In genomic region chr20:60138263-60139127, GRCh38 we compare ENCODE assay signal across 8 cellular contexts.
DNase-seq lines count a peak whose midpoint lies in the region; ATAC-seq, FAIRE-seq and TF ChIP-seq lines count a peak whose summit lies in the region.
"Had no signal": no experiment of that assay in that cellular context is flagged by ENCODE, and none has a peak within 500 bp of the region (broad histone marks: within the 10 kb centered on the region; RNA-seq: fewer than 3 reads in every experiment).

No MANE protein-coding gene starts in this region.

- TF ChIP-seq CTCF in H1 (IDR thresholded peaks at IDR 0.05; ENCODE audit: control extremely low read depth in 1 of 3, insufficient read depth in 1 of 3, low read depth in 1 of 3, low read length in 3 of 3) (no peak), psoas muscle (IDR thresholded peaks at IDR 0.05) (no peak)

- H2BK5ac ChIP-seq in H1 (ENCODE audit: low read depth, low read length): no peak overlapping the region

- peak overlapping the region; percentile 32; the same call in 1 of the 2 replicates for H4K8ac ChIP-seq in H1 (ENCODE audit: extremely low read depth, insufficient read depth, low read length)

- no peak overlapping the region for H2BK12ac ChIP-seq in H1 (ENCODE audit: low read depth, low read length)

- H2BK120ac ChIP-seq in H1 (replicated peaks; ENCODE audit: low read depth, low read length): no peak overlapping the region

- H3K9me3 ChIP-seq in H1 (ENCODE audit: insufficient read depth in 2 of 2, low read depth in 1 of 2, low read length in 1 of 2) (no peaks in the 10 kb centered on the region), psoas muscle (no peaks in the 10 kb centered on the region)
- H3K9me3 ChIP-seq: SJSA1 had no signal

- DNase-seq in H1 (ENCODE audit: low read depth in 1 of 2, low spot score in 2 of 2) (no peak), psoas muscle (peak; percentile 43 to 75)

- no peak overlapping the region for H3K56ac ChIP-seq in H1 (replicated peaks; ENCODE audit: insufficient read length, low read depth, low read length)

- ATAC-seq in HG03460 (IDR thresholded peaks at IDR 0.05; ENCODE audit: unreplicated experiment): peak; percentile 63
- peak; percentile 65 to 76 for ATAC-seq in activated CD4-positive, CD25-positive, alpha-beta regulatory T cell treated with anti-CD3 and anti-CD28 coated beads, Interleukin-2, amount 50 U/mL, for 24 hours
- ATAC-seq in psoas muscle: peak in 3 of 4 donors; percentile 81 to 88 (median 88)
- ATAC-seq in HG02970 (IDR thresholded peaks at IDR 0.05; ENCODE audit: low FRiP score, unreplicated experiment): no peak
- ATAC-seq in GM18505 (IDR thresholded peaks at IDR 0.05; ENCODE audit: unreplicated experiment): no peak
- no peak for ATAC-seq in HG02798 (IDR thresholded peaks at IDR 0.05; ENCODE audit: poor library complexity, unreplicated experiment)

- TF ChIP-seq EP300 in H1 (IDR thresholded peaks at IDR 0.05; ENCODE audit: borderline replicate concordance in 1 of 2, low read depth in 2 of 2, low read length in 2 of 2): no peak

- TF ChIP-seq RAD21 in H1 (IDR thresholded peaks at IDR 0.05 in 1 of 2, conservative IDR thresholded peaks at IDR 0.05 in 1 of 2; ENCODE audit: low read depth in 2 of 2, low read length in 2 of 2): no peak

- H2BK20ac ChIP-seq in H1 (ENCODE audit: low read length): no peak overlapping the region

- no peak overlapping the region for H4K5ac ChIP-seq in H1 (ENCODE audit: insufficient read length, low read depth, low read length)

- H3K79me2 ChIP-seq in H1 (ENCODE audit: control insufficient read depth in 1 of 2, insufficient read depth in 2 of 2, low read length in 2 of 2): no peaks in the 10 kb centered on the region

- H3K9ac ChIP-seq in H1 (replicated peaks in 1 of 4; ENCODE audit: extremely low read depth in 1 of 4, low read depth in 3 of 4, low read length in 3 of 4): no peak overlapping the region

- H3K27me3 ChIP-seq in H1 (replicated peaks in 1 of 4; ENCODE audit: control insufficient read depth in 3 of 4, extremely low read depth in 1 of 4, insufficient read depth in 3 of 4, low read length in 3 of 4) (no peaks in the 10 kb centered on the region), psoas muscle (ENCODE audit: insufficient read depth in 3 of 3, low read length in 2 of 3) (no peaks in the 10 kb centered on the region)
- H3K27me3 ChIP-seq: SJSA1 had no signal

- TF ChIP-seq POLR2A in H1 (IDR thresholded peaks at IDR 0.05; ENCODE audit: control extremely low read depth in 1 of 2, low read depth in 2 of 2, low read length in 2 of 2) (no peak), GM18505 (IDR thresholded peaks at IDR 0.05; ENCODE audit: borderline replicate concordance, extremely low read depth, insufficient read depth, insufficient read length) (no peak)

- H3K4me2 ChIP-seq in H1 (ENCODE audit: insufficient read depth in 1 of 2, low read depth in 2 of 2, low read length in 2 of 2): no peak overlapping the region

- H3K23me2 ChIP-seq in H1 (ENCODE audit: low read depth, low read length): no peaks in the 10 kb centered on the region

- H4K91ac ChIP-seq in H1 (replicated peaks; ENCODE audit: insufficient read length, low read length): no peak overlapping the region

- no peak overlapping the region for H3K27ac ChIP-seq in H1 (ENCODE audit: low read depth, low read length)
- peak overlapping the region; percentile 71 for H3K27ac ChIP-seq in psoas muscle
- H3K27ac ChIP-seq: SJSA1 had no signal

- WGBS in H1 (ENCODE audit: extremely low coverage in 1 of 2, insufficient coverage in 1 of 2, insufficient read length in 1 of 2, insufficient replicate concordance in 2 of 2, low coverage in 1 of 2, low lambda C conversion rate in 2 of 2, missing lambda C conversion rate in 1 of 2), 2 experiments: 92% methylated on average over 39 of the region's 39 CpGs; no CpG with 5 or more reads in 1 of the 2 experiments
- WGBS in psoas muscle, 3 donors: 69 to 84% (median 83%) methylated on average over 39 of the region's 39 CpGs

- no peak for FAIRE-seq in H1 (lab: Jason Lieb, UNC)

- no peaks in the 10 kb centered on the region for H3K79me1 ChIP-seq in H1 (ENCODE audit: low read depth, low read length)

- H4K20me1 ChIP-seq in H1 (replicated peaks in 1 of 2; ENCODE audit: control insufficient read depth in 1 of 2, insufficient read depth in 2 of 2, low read length in 2 of 2): no peaks in the 10 kb centered on the region

- H2BK15ac ChIP-seq in H1 (ENCODE audit: low read length): no peak overlapping the region

- no peaks in the 10 kb centered on the region for H3K36me3 ChIP-seq in H1 (ENCODE audit: control insufficient read depth in 2 of 4, insufficient read depth in 4 of 4, low read length in 3 of 4)
- H3K36me3 ChIP-seq in psoas muscle (ENCODE audit: insufficient read depth in 1 of 2, low read depth in 1 of 2): no peaks in the 10 kb centered on the region
- H3K36me3 ChIP-seq: SJSA1 had no signal

- H3K4me3 ChIP-seq in H1 (ENCODE audit: extremely low read depth in 1 of 4, insufficient read depth in 2 of 4, low read depth in 3 of 4, low read length in 4 of 4) (no peak overlapping the region), psoas muscle (peak overlapping the region; percentile 64)
- H3K4me3 ChIP-seq: SJSA1 had no signal

- no peak overlapping the region for H3K23ac ChIP-seq in H1 (ENCODE audit: insufficient read length)

- no peak overlapping the region for H2AFZ ChIP-seq in H1 (ENCODE audit: low read length)

- H3K4me1 ChIP-seq in H1 (replicated peaks in 1 of 4; ENCODE audit: control insufficient read depth in 3 of 4, insufficient read depth in 4 of 4, low read length in 3 of 4): no peaks in the 10 kb centered on the region
- no peaks in the 10 kb centered on the region for H3K4me1 ChIP-seq in psoas muscle
- H3K4me1 ChIP-seq: SJSA1 had no signal

- no peak overlapping the region for H2AK5ac ChIP-seq in H1 (ENCODE audit: low read depth, low read length)

- no peak overlapping the region for H3K14ac ChIP-seq in H1 (ENCODE audit: insufficient read length)

- POLR2A ChIA-PET in H1 (lab: Charles Lee; ENCODE audit: partially characterized antibody): no interaction called here

- CTCF ChIA-PET in H1 (lab: Charles Lee; ENCODE audit: partially characterized antibody): no interaction called here

- H3K4ac ChIP-seq in H1 (replicated peaks; ENCODE audit: insufficient read length, low read depth, low read length): no peak overlapping the region

- H3K18ac ChIP-seq in H1 (ENCODE audit: extremely low read depth, low read length): no peak overlapping the region

- intact Hi-C loops in psoas muscle (cut with DNase I): loop anchor here in 1 of 2 donors (5.0 kb wide), 1 partner anchor 81 kb away; no protein-coding TSS in a partner anchor

TF ChIP-seq in H1, 55 proteins besides CTCF, POLR2A, EP300 and RAD21:
- TF ChIP-seq SUZ12 (IDR thresholded peaks at IDR 0.05; ENCODE audit: low read length): no peak
- no peak for TF ChIP-seq GABPA (IDR thresholded peaks at IDR 0.05; ENCODE audit: borderline replicate concordance, insufficient read depth, low read length)
- TF ChIP-seq BCL11A (IDR thresholded peaks at IDR 0.05; ENCODE audit: low read depth in 2 of 2, low read length in 2 of 2): no peak
- TF ChIP-seq JUN (IDR thresholded peaks at IDR 0.05; ENCODE audit: low read depth, low read length): no peak
- TF ChIP-seq YY1 (IDR thresholded peaks at IDR 0.05; ENCODE audit: low read depth, low read length): no peak
- TF ChIP-seq, protein P1, sequence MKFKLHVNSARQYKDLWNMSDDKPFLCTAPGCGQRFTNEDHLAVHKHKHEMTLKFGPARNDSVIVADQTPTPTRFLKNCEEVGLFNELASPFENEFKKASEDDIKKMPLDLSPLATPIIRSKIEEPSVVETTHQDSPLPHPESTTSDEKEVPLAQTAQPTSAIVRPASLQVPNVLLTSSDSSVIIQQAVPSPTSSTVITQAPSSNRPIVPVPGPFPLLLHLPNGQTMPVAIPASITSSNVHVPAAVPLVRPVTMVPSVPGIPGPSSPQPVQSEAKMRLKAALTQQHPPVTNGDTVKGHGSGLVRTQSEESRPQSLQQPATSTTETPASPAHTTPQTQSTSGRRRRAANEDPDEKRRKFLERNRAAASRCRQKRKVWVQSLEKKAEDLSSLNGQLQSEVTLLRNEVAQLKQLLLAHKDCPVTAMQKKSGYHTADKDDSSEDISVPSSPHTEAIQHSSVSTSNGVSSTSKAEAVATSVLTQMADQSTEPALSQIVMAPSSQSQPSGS (IDR thresholded peaks at IDR 0.05; ENCODE audit: low read length): no peak
- TF ChIP-seq GTF2F1 (IDR thresholded peaks at IDR 0.05; ENCODE audit: borderline replicate concordance, low read depth, low read length): no peak

Comparison
In these comparisons a context has a peak if more than half of its experiments do, and no peak if none do; other contexts are left out.
1. ATAC-seq: peak in HG03460 (single experiment), activated CD4-positive, CD25-positive, alpha-beta regulatory T cell treated with anti-CD3 and anti-CD28 coated beads, Interleukin-2, amount 50 U/mL, for 24 hours (2 of 2) and psoas muscle (3 of 4); none in HG02970 (single experiment), GM18505 (single experiment) and HG02798 (single experiment).
2. DNase-seq: peak in psoas muscle (2 of 2); none in H1 (0 of 2).